3 cellular contexts compared by ENCODE assay signal in genomic region chrX:11148401-11148800, GRCh38.
"Had no signal": no experiment of that assay in that cellular context is flagged by ENCODE, and none has a peak within 500 bp of the region (broad histone marks: within the 10 kb centered on the region; RNA-seq: fewer than 3 reads in every experiment).

No MANE protein-coding gene starts in this region.

- DNase-seq: GDM1, GF-D8 had no signal

- H3K4me3 ChIP-seq: GM12878 had no signal

- ATAC-seq: GM12878 had no signal
